Comparison of ENCODE assay signal across 13 cellular contexts in genomic region chr3:23162939-23163338, GRCh38. TPM values are rescaled to one million over a fixed set of nuclear protein-coding genes. Genes with fewer than 3 reads are reported as not detected.
DNase-seq lines count a peak whose midpoint lies in the region; ATAC-seq and TF ChIP-seq lines count a peak whose summit lies in the region.
"Had no signal": no experiment of that assay in that cellular context is flagged by ENCODE, and none has a peak within 500 bp of the region (broad histone marks: within the 10 kb centered on the region; RNA-seq: fewer than 3 reads in every experiment).

No MANE protein-coding gene starts in this region.

- no peak overlapping the region for H3K4me2 ChIP-seq in GM23248 (ENCODE audit: unreplicated experiment)

- H3K79me2 ChIP-seq in GM23248 (ENCODE audit: insufficient read depth): no peaks in the 10 kb centered on the region

- CTCF ChIA-PET in RWPE1 (lab: Yijun Ruan, JAX): no interaction called here

- WGBS in endodermal cell (ENCODE audit: insufficient coverage in 1 of 2, insufficient read length in 1 of 2), 2 experiments: 91 to 100% methylated on average over 1 to 2 of the region's 2 CpGs
- 65 to 98% methylated on average over 2 of the region's 2 CpGs for WGBS in GM23248 (ENCODE audit: low coverage in 1 of 2, low lambda C conversion rate in 2 of 2, missing lambda C conversion rate in 2 of 2), 2 experiments

- ATAC-seq in GM18858 (IDR thresholded peaks at IDR 0.05; ENCODE audit: unreplicated experiment) (peak; percentile 40), GM21576 (IDR thresholded peaks at IDR 0.05; ENCODE audit: unreplicated experiment) (peak; percentile 65), HG03196 (IDR thresholded peaks at IDR 0.05; ENCODE audit: unreplicated experiment) (peak; percentile 66)
- ATAC-seq: heart left ventricle, T-cell had no signal

- no peak for TF ChIP-seq CTCF in endodermal cell (conservative IDR thresholded peaks at IDR 0.05)
- no peak for TF ChIP-seq CTCF in RWPE1 (conservative IDR thresholded peaks at IDR 0.05; ENCODE audit: low read depth)

- H4K20me1 ChIP-seq in GM23248 (ENCODE audit: insufficient read depth): no peaks in the 10 kb centered on the region

- H3F3A ChIP-seq in GM23248 (ENCODE audit: insufficient read depth): peaks cover 4% of the 10 kb centered on the region; the same call in 1 of the 2 replicates

- H3K9me3 Mint-ChIP-seq in endodermal cell: no peaks in the 10 kb centered on the region
- H3K9me3 Mint-ChIP-seq: activated T-helper 1 cell treated with anti-CD3 and anti-CD28 coated beads, Interleukin-12 subunit alpha, Interleukin-12 subunit beta, Interleukin-2, Interleukin-4 antibody, amounts not matched to agents 30 ng/mL and 10 ng/mL and 1 ng/mL, durations not matched to agents 14 hours and 24 hours and 36 hours; T-cell had no signal

- H3K4me3 Mint-ChIP-seq in endodermal cell: no peak overlapping the region
- H3K4me3 Mint-ChIP-seq: activated T-helper 1 cell treated with anti-CD3 and anti-CD28 coated beads, Interleukin-12 subunit alpha, Interleukin-12 subunit beta, Interleukin-2, Interleukin-4 antibody, amounts not matched to agents 30 ng/mL and 10 ng/mL and 1 ng/mL, durations not matched to agents 14 hours and 24 hours and 36 hours; T-cell had no signal

- H3K9me2 ChIP-seq in GM23248 (ENCODE audit: insufficient read depth): no peaks in the 10 kb centered on the region

- H2AFZ ChIP-seq in GM23248: no peak overlapping the region

- H3K9me3 ChIP-seq in endodermal cell (ENCODE audit: control insufficient read depth, low read length) (no peaks in the 10 kb centered on the region), GM23248 (ENCODE audit: low read depth) (no peaks in the 10 kb centered on the region)
- H3K9me3 ChIP-seq: heart left ventricle, tibial nerve had no signal

- H3K4me1 ChIP-seq in endodermal cell (ENCODE audit: control insufficient read depth, insufficient read depth, low read length) (no peaks in the 10 kb centered on the region), GM23248 (ENCODE audit: insufficient read depth) (peaks cover 9% of the 10 kb centered on the region)

- no peaks in the 10 kb centered on the region for H3K36me3 Mint-ChIP-seq in endodermal cell (ENCODE audit: low read depth)
- H3K36me3 Mint-ChIP-seq: T-cell had no signal

- H3K4me3 ChIP-seq in endodermal cell (ENCODE audit: low read length) (no peak overlapping the region), GM23248 (no peak overlapping the region)
- H3K4me3 ChIP-seq: heart left ventricle, tibial nerve had no signal

- H3K27me3 ChIP-seq in endodermal cell (ENCODE audit: control insufficient read depth, insufficient read depth, low read length, poor library complexity, severe bottlenecking): no peaks in the 10 kb centered on the region
- H3K27me3 ChIP-seq in GM23248 (replicated peaks; ENCODE audit: insufficient read depth): 0 out of 2 replicates have a peak, but pooled peaks cover 9% of the 10 kb centered on the region
- H3K27me3 ChIP-seq: heart left ventricle, tibial nerve had no signal

- no peaks in the 10 kb centered on the region for H3K36me3 ChIP-seq in endodermal cell (ENCODE audit: control insufficient read depth, insufficient read depth, low read length)
- no peaks in the 10 kb centered on the region for H3K36me3 ChIP-seq in GM23248 (ENCODE audit: low read depth)
- H3K36me3 ChIP-seq: heart left ventricle, tibial nerve had no signal

- H3K27ac ChIP-seq in endodermal cell (ENCODE audit: low read depth, low read length): no peak overlapping the region
- no peak overlapping the region for H3K27ac ChIP-seq in RWPE1
- no peak overlapping the region for H3K27ac ChIP-seq in GM23248
- H3K27ac ChIP-seq: heart left ventricle, tibial nerve had no signal

- peaks cover 3% of the 10 kb centered on the region for H3K4me1 Mint-ChIP-seq in endodermal cell
- H3K4me1 Mint-ChIP-seq: T-cell had no signal

- in situ Hi-C loops in GM23248 (cut with MboI): no loop called here

- POLR2A ChIA-PET in RWPE1 (lab: Yijun Ruan, JAX; ENCODE audit: low non-redundant PET): no interaction called here

- no peak overlapping the region for H3K27ac Mint-ChIP-seq in endodermal cell
- H3K27ac Mint-ChIP-seq: activated T-helper 1 cell treated with anti-CD3 and anti-CD28 coated beads, Interleukin-12 subunit alpha, Interleukin-12 subunit beta, Interleukin-2, Interleukin-4 antibody, amounts not matched to agents 30 ng/mL and 10 ng/mL and 1 ng/mL, durations not matched to agents 14 hours and 24 hours and 36 hours; T-cell had no signal

- peak; percentile 64 for DNase-seq in islet precursor cell
- DNase-seq in endodermal cell: no peak
- DNase-seq in RWPE1 (ENCODE audit: low spot score): no peak
- DNase-seq in NCI-H2171 (lab: John Stamatoyannopoulos, UW): no peak
- no peak for DNase-seq in GM23248
- DNase-seq: heart left ventricle, NCI-H2081, T-cell had no signal

- no peaks in the 10 kb centered on the region for H3K27me3 Mint-ChIP-seq in endodermal cell (ENCODE audit: insufficient read depth)

- H3K9ac ChIP-seq in endodermal cell (ENCODE audit: extremely low read depth, low read length, poor library complexity, severe bottlenecking) (no peak overlapping the region), GM23248 (no peak overlapping the region)

RNA-seq across cellular contexts. Expression of gene UBE2E2, which starts 40.2 kb away (rescaled TPM):
- total RNA-seq in endodermal cell: 10 to 100 TPM; 23.2 to 34.5 TPM
- 41.5 TPM for polyA plus RNA-seq in endodermal cell (2013, experiment 1 of 2)
- polyA plus RNA-seq in endodermal cell (2013, experiment 2 of 2): 40.2 TPM
- 29.0 and 31.9 TPM in 2 replicates for total RNA-seq in GM23248 (2014; rRNA removed; shearing (Covaris generic))
- polyA plus RNA-seq in GM23248 (2016; fragmentation: Nextera tagmentation; extraction: Ambion mirVana): 70.2 and 75.4 TPM in 2 replicates
